In genomic region chr3:124730129-124730919, GRCh38 we compare ENCODE assay signal across 1 cellular context.
TF ChIP-seq lines count a peak whose summit lies in the region.

Gene UMPS, plus strand, starts transcription at chr3:124730452. Its CDS starts 20 bp downstream, at chr3:124730472.

TF ChIP-seq in K562, 482 proteins besides CTCF, POLR2A, EP300 and RAD21 (continued from another document and continues in another):
- TF ChIP-seq RERE (CRISPR knock-in tag; IDR thresholded peaks at IDR 0.05; ENCODE audit: borderline replicate concordance) (no peak), NEUROD1 (IDR thresholded peaks at IDR 0.05; ENCODE audit: borderline replicate concordance, low read depth, low read length, partially characterized antibody) (peak; percentile 19), SREBF1 (IDR thresholded peaks at IDR 0.05; ENCODE audit: borderline replicate concordance, low read depth, low read length) (no peak), TAF7 (tag; IDR thresholded peaks at IDR 0.05) (peak; percentile 67), RNF219 (CRISPR knock-in tag; IDR thresholded peaks at IDR 0.05) (no peak), ATF1 (CRISPR knock-in tag; IDR thresholded peaks at IDR 0.05) (peak; percentile 82), ATF1 (tag; IDR thresholded peaks at IDR 0.05) (peak; percentile 98), ZNF740 (CRISPR knock-in tag; IDR thresholded peaks at IDR 0.05) (no peak), ZNF740 (tag; IDR thresholded peaks at IDR 0.05) (no peak), POLR2AphosphoS2 (IDR thresholded peaks at IDR 0.05; ENCODE audit: low read length) (peak; percentile 60; the same call in 1 of the 2 replicates), SP1 (CRISPR knock-in tag; IDR thresholded peaks at IDR 0.05) (peak; percentile 50; the same call in 1 of the 2 replicates), ZBTB26 (CRISPR knock-in tag; IDR thresholded peaks at IDR 0.05) (no peak), SMARCC2 (IDR thresholded peaks at IDR 0.05; ENCODE audit: low read depth) (no peak), ZNF511 (CRISPR knock-in tag; IDR thresholded peaks at IDR 0.05) (peak; percentile 76; the same call in 1 of the 2 replicates), MBD2 (IDR thresholded peaks at IDR 0.05; ENCODE audit: borderline replicate concordance, low read depth) (peak; percentile 37; the same call in 1 of the 2 replicates), TFAP4 (CRISPR knock-in tag; IDR thresholded peaks at IDR 0.05; ENCODE audit: borderline replicate concordance) (peak; percentile 66; the same call in 1 of the 2 replicates), REST (CRISPR knock-in tag; IDR thresholded peaks at IDR 0.05; ENCODE audit: low read depth) (0 out of 2 replicates have a peak, but pooled peaks have one; percentile 46), MLLT1 (IDR thresholded peaks at IDR 0.05) (peak in 1 of 2 experiments; percentile 75; a peak in 2 of 4 replicates), IRF1 (CRISPR knock-in tag; IDR thresholded peaks at IDR 0.05; ENCODE audit: borderline replicate concordance) (no peak), ZNF445 (CRISPR knock-in tag; IDR thresholded peaks at IDR 0.05; ENCODE audit: low read depth) (no peak), GABPB2 (CRISPR knock-in tag; conservative IDR thresholded peaks at IDR 0.05) (no peak), CTBP1 (IDR thresholded peaks at IDR 0.05; ENCODE audit: borderline replicate concordance) (0 out of 2 replicates have a peak, but pooled peaks have one; percentile 38), OTX1 (CRISPR knock-in tag; IDR thresholded peaks at IDR 0.05) (no peak), C11orf30 (IDR thresholded peaks at IDR 0.05; ENCODE audit: low read depth) (peak; percentile 97), PHB2 (IDR thresholded peaks at IDR 0.05; ENCODE audit: low read depth) (no peak), CBX1 (IDR thresholded peaks at IDR 0.05; ENCODE audit: low read depth) (peak; percentile 86), TAF9B (IDR thresholded peaks at IDR 0.05; ENCODE audit: partially characterized antibody) (peak; percentile 70), MAZ (CRISPR knock-in tag; conservative IDR thresholded peaks at IDR 0.05 in 1 of 2, IDR thresholded peaks at IDR 0.05 in 1 of 2) (peak in 1 of 2 experiments; percentile 55; a peak in 2 of 4 replicates), MTA3 (IDR thresholded peaks at IDR 0.05; ENCODE audit: borderline replicate concordance) (peak; percentile 52; the same call in 1 of the 2 replicates), SMAD4 (CRISPR knock-in tag; conservative IDR thresholded peaks at IDR 0.05) (peak; percentile 42; the same call in 1 of the 2 replicates), RBM39 (optimal IDR thresholded peaks at IDR 0.05; ENCODE audit: low read depth, low read length) (no peak), RB1 (IDR thresholded peaks at IDR 0.05; ENCODE audit: low read depth) (peak; percentile 59; the same call in 1 of the 2 replicates), TBL1XR1 (IDR thresholded peaks at IDR 0.05; ENCODE audit: low read length in 2 of 2) (peak in 1 of 2 experiments; percentile 55; a peak in 1 of 4 replicates), ZNF76 (CRISPR knock-in tag; IDR thresholded peaks at IDR 0.05; ENCODE audit: borderline replicate concordance) (0 out of 2 replicates have a peak, but pooled peaks have one; percentile 41), JUN (IDR thresholded peaks at IDR 0.05; ENCODE audit: borderline replicate concordance, low read depth, low read length) (peak; percentile 95), JUN (CRISPR knock-in tag; IDR thresholded peaks at IDR 0.05; ENCODE audit: borderline replicate concordance) (peak; percentile 81; the same call in 1 of the 2 replicates), ZNF232 (CRISPR knock-in tag; IDR thresholded peaks at IDR 0.05) (0 out of 2 replicates have a peak, but pooled peaks have one; percentile 47)
